In genomic region chr18:70205421-70206397, GRCh38 we compare ENCODE assay signal across 8 cellular contexts. TPM values are rescaled to one million over a fixed set of nuclear protein-coding genes. Genes with fewer than 3 reads are reported as not detected.
DNase-seq lines count a peak whose midpoint lies in the region; ATAC-seq and TF ChIP-seq lines count a peak whose summit lies in the region.

RTTN (minus strand) TSS chr18:70205687; CDS start chr18:70205658, 29 bp downstream.

- intact Hi-C loops in Right ventricle myocardium superior (cut with DNase I), result loop anchor here (5.0 kb wide), 1 partner anchor 82 kb away; the partner anchor contains the start of gene SOCS6

- H3K9ac ChIP-seq in parathyroid adenoma, result peak within 1 kb of the TSS; percentile 17

- TF ChIP-seq EP300 in tibial nerve (IDR thresholded peaks at IDR 0.05), result peak; percentile 60 to 94

- no peaks in the 10 kb centered on the region for H3K9me3 Mint-ChIP-seq in activated naive CD8-positive, alpha-beta T cell treated with anti-CD3 and anti-CD28 coated beads, Interleukin-2, amount 50 U/mL, for 24 hours

- ATAC-seq in HG02763 (IDR thresholded peaks at IDR 0.05; ENCODE audit: unreplicated experiment) (peak; percentile 98), Right ventricle myocardium superior (ENCODE audit: poor library complexity) (peak; percentile 100)
- peak; percentile 98 for ATAC-seq in activated naive CD8-positive, alpha-beta T cell treated with anti-CD3 and anti-CD28 coated beads, Interleukin-2, amount 50 U/mL, for 24 hours

- H3K27ac Mint-ChIP-seq in activated naive CD8-positive, alpha-beta T cell treated with anti-CD3 and anti-CD28 coated beads, Interleukin-2, amount 50 U/mL, for 24 hours, result peak within 1 kb of the TSS; percentile 99

- H3K4me3 ChIP-seq in GM12865 (ENCODE audit: low read depth, low read length), result peak within 1 kb of the TSS; percentile 77
- H3K4me3 ChIP-seq in parathyroid adenoma (ENCODE audit: low read depth, low read length), result peak within 1 kb of the TSS; percentile 81
- peak within 1 kb of the TSS; percentile 55 to 84 (median 62) for H3K4me3 ChIP-seq in tibial nerve

- H3K27ac ChIP-seq in parathyroid adenoma (peak within 1 kb of the TSS; percentile 93), tibial nerve (peak within 1 kb of the TSS; percentile 87 to 99 (median 92))

- no peak for TF ChIP-seq CTCF in GM12865 (IDR thresholded peaks at IDR 0.05; ENCODE audit: insufficient read depth, low read depth, low read length, missing control alignments)
- TF ChIP-seq CTCF in parathyroid adenoma (IDR thresholded peaks at IDR 0.05), result no peak
- TF ChIP-seq CTCF in tibial nerve (IDR thresholded peaks at IDR 0.05), result peak in 2 of 5 experiments; percentile 29 to 37

- H3K27me3 Mint-ChIP-seq in activated naive CD8-positive, alpha-beta T cell treated with anti-CD3 and anti-CD28 coated beads, Interleukin-2, amount 50 U/mL, for 24 hours, result no peaks in the 10 kb centered on the region

- no peaks in the 10 kb centered on the region for H3K27me3 ChIP-seq in parathyroid adenoma (ENCODE audit: control insufficient read depth, insufficient read depth, low read length)
- H3K27me3 ChIP-seq in tibial nerve, result no peaks in the 10 kb centered on the region

- TF ChIP-seq POLR2A in tibial nerve (IDR thresholded peaks at IDR 0.05), result no peak

- DNase-seq in GM12865 (ENCODE audit: low read depth), result peak; percentile 98
- peak; percentile 98 for DNase-seq in NCI-H1417 treated with DMSO at 0.1 percent for 48 hours (lab: John Stamatoyannopoulos, UW)
- peak; percentile 84 for DNase-seq in SW480 (ENCODE audit: low spot score)
- peak; percentile 91 for DNase-seq in activated naive CD8-positive, alpha-beta T cell treated with anti-CD3 and anti-CD28 coated beads, Interleukin-2, amount 50 U/mL, for 24 hours
- DNase-seq in Right ventricle myocardium superior, result peak; percentile 97
- peak; percentile 81 to 83 for DNase-seq in tibial nerve (ENCODE audit: low spot score in 2 of 2)

- H3K4me1 Mint-ChIP-seq in activated naive CD8-positive, alpha-beta T cell treated with anti-CD3 and anti-CD28 coated beads, Interleukin-2, amount 50 U/mL, for 24 hours, result peaks cover 19% of the 10 kb centered on the region

- no peaks in the 10 kb centered on the region for H3K36me3 ChIP-seq in parathyroid adenoma (ENCODE audit: control insufficient read depth, insufficient read depth, low read length)
- peaks cover 0 to 16% (median 0%) of the 10 kb centered on the region in 3 donors for H3K36me3 ChIP-seq in tibial nerve

- no peaks in the 10 kb centered on the region for H3K79me2 ChIP-seq in parathyroid adenoma

- H3K9me3 ChIP-seq in parathyroid adenoma (ENCODE audit: control insufficient read depth, low read length), result no peaks in the 10 kb centered on the region
- no peaks in the 10 kb centered on the region for H3K9me3 ChIP-seq in tibial nerve

- peak within 1 kb of the TSS; percentile 93 for H2AFZ ChIP-seq in parathyroid adenoma

- H3K4me1 ChIP-seq in parathyroid adenoma (peaks cover 4% of the 10 kb centered on the region), tibial nerve (peaks cover 0 to 28% (median 5%) of the 10 kb centered on the region in 4 donors)

- H3K4me2 ChIP-seq in parathyroid adenoma (ENCODE audit: low read length), result peak within 1 kb of the TSS; percentile 90

- H3K4me3 Mint-ChIP-seq in activated naive CD8-positive, alpha-beta T cell treated with anti-CD3 and anti-CD28 coated beads, Interleukin-2, amount 50 U/mL, for 24 hours, result peak within 1 kb of the TSS; percentile 94

- H3K36me3 Mint-ChIP-seq in activated naive CD8-positive, alpha-beta T cell treated with anti-CD3 and anti-CD28 coated beads, Interleukin-2, amount 50 U/mL, for 24 hours (ENCODE audit: low read depth), result peaks cover 19% of the 10 kb centered on the region

- WGBS in tibial nerve, 2 donors, result 0% methylated on average over 54 to 72 of the region's 78 CpGs

RNA-seq across cellular contexts. Expression of gene RTTN, which starts in this region (rescaled TPM):
- total RNA-seq in Right ventricle myocardium superior (11.1 TPM), tibial nerve (10 to 100 TPM; 23.7 to 38.7 (median 25.4) TPM)

Comparison
In these comparisons a context has a peak if more than half of its experiments do, and no peak if none do; other contexts are left out.
1. Peak in every context shown above with its lines: DNase-seq, ATAC-seq, H3K4me3 ChIP-seq and H3K27ac ChIP-seq.